ENCODE assay signal across 9 cellular contexts in genomic region chr14:97634786-97635185, GRCh38.
DNase-seq lines count a peak whose midpoint lies in the region; ATAC-seq, FAIRE-seq and TF ChIP-seq lines count a peak whose summit lies in the region.
"Had no signal": no experiment of that assay in that cellular context is flagged by ENCODE, and none has a peak within 500 bp of the region (broad histone marks: within the 10 kb centered on the region; RNA-seq: fewer than 3 reads in every experiment).

No MANE protein-coding gene starts in this region.

- H3K36me3 ChIP-seq in SJSA1 (no peaks in the 10 kb centered on the region), bronchial epithelial cell (ENCODE audit: control insufficient read depth, insufficient read depth, low read length) (no peaks in the 10 kb centered on the region)

- H3K27me3 ChIP-seq in CD4-positive, alpha-beta T cell (ENCODE audit: control insufficient read depth, insufficient read depth, low read length) = no peaks in the 10 kb centered on the region
- no peaks in the 10 kb centered on the region for H3K27me3 ChIP-seq in SJSA1 (replicated peaks)
- no peaks in the 10 kb centered on the region for H3K27me3 ChIP-seq in bronchial epithelial cell (ENCODE audit: control insufficient read depth, insufficient read depth, low read length)

- peak; percentile 10 to 59 (median 36) for DNase-seq in CD4-positive, alpha-beta T cell
- DNase-seq in SJSA1 (ENCODE audit: low read depth in 1 of 2, low spot score in 2 of 2) = peak in 1 of 2 experiments; percentile 3
- DNase-seq in bronchial epithelial cell (ENCODE audit: low read depth) = peak; percentile 3
- peak; percentile 31 for DNase-seq in putamen (ENCODE audit: low spot score)
- DNase-seq in NCI-H2029 (lab: John Stamatoyannopoulos, UW) = no peak
- no peak for DNase-seq in Kasumi-1 (lab: John Stamatoyannopoulos, UW)
- no peak for DNase-seq in NCI-H187 (lab: John Stamatoyannopoulos, UW)
- DNase-seq: SIG-M5 had no signal

- H3K36me3 Mint-ChIP-seq in CD4-positive, alpha-beta T cell (ENCODE audit: low read depth) = no peaks in the 10 kb centered on the region

- CTCF ChIA-PET in CD4-positive, alpha-beta T cell (lab: Charles Lee) = interaction anchor here (1.3 kb wide), 1 partner anchor 32 kb away, joined by 4 read pairs; no protein-coding TSS in a partner anchor

- H3K4me3 ChIP-seq in SJSA1 = peak overlapping the region; percentile 7; the same call in 1 of the 2 replicates
- H3K4me3 ChIP-seq in bronchial epithelial cell (ENCODE audit: low read depth, low read length) = no peak overlapping the region

- no peaks in the 10 kb centered on the region for H3K27me3 Mint-ChIP-seq in CD4-positive, alpha-beta T cell

- no peak for FAIRE-seq in bronchial epithelial cell (lab: Jason Lieb, UNC)

- H3K9me3 Mint-ChIP-seq in CD4-positive, alpha-beta T cell = no peaks in the 10 kb centered on the region

- no peak overlapping the region for H3K27ac ChIP-seq in CD4-positive, alpha-beta T cell (ENCODE audit: low read depth, low read length)
- H3K27ac ChIP-seq in SJSA1 = no peak overlapping the region

- peak overlapping the region; percentile 86 for H3K4me3 Mint-ChIP-seq in CD4-positive, alpha-beta T cell

- no peaks in the 10 kb centered on the region for H3K4me1 ChIP-seq in SJSA1 (replicated peaks)

- intact Hi-C loops in CD4-positive, alpha-beta T cell (cut with DNase I, micrococcal nuclease) = loop anchor here in 1 of 2 experiments (2.0 kb wide), 1 partner anchor 32 kb away; no protein-coding TSS in a partner anchor

- no peaks in the 10 kb centered on the region for H3K9me3 ChIP-seq in CD4-positive, alpha-beta T cell (ENCODE audit: control insufficient read depth, low read length)
- H3K9me3 ChIP-seq in SJSA1 (replicated peaks) = no peaks in the 10 kb centered on the region

- peaks cover 64% of the 10 kb centered on the region for H3K4me1 Mint-ChIP-seq in CD4-positive, alpha-beta T cell (ENCODE audit: low read depth)

- peak overlapping the region; percentile 75 for H3K27ac Mint-ChIP-seq in CD4-positive, alpha-beta T cell

- no peak for TF ChIP-seq CTCF in CD4-positive, alpha-beta T cell (IDR thresholded peaks at IDR 0.05)
- no peak for TF ChIP-seq CTCF in bronchial epithelial cell (IDR thresholded peaks at IDR 0.05; ENCODE audit: insufficient read depth, low read length, severe bottlenecking)

- ATAC-seq in CD4-positive, alpha-beta T cell (ENCODE audit: poor library complexity) = peak; percentile 94
- ATAC-seq in HG03378 (IDR thresholded peaks at IDR 0.05; ENCODE audit: unreplicated experiment) = no peak

- POLR2A ChIA-PET in CD4-positive, alpha-beta T cell (lab: Charles Lee) = interaction anchor here (0.7 to 1.7 kb wide), 2 partner anchors 25 to 32 kb away, joined by 4 to 6 read pairs; no protein-coding TSS in a partner anchor

Comparison
In these comparisons a context has a peak if more than half of its experiments do, and no peak if none do; other contexts are left out.
1. DNase-seq: peak in CD4-positive, alpha-beta T cell (10 of 10), bronchial epithelial cell (single experiment) and putamen (single experiment); none in NCI-H2029 (single experiment), Kasumi-1 (0 of 2) and NCI-H187 (0 of 2).